Comparison of ENCODE assay signal across 32 cellular contexts in the genomic region with DNA sequence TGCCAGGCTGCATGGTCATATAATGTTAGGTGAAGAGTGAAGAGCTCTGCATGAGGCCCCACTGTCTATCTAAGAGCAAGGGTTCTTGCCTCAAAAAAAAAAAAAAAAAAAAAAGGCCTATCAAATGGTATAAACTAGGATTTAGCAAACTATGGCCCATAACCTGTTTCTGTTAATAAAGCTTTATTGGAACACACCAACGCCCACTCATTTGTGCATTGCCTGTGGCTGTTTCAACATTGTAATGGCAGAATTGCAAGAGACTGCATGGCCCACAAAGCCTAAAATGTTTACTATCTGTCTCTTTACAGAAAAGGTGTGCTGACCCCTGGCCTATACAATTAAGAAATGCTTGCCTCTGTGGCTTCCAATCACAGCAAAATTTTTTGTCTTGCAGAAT. TPM values are rescaled to one million over a fixed set of nuclear protein-coding genes. Genes with fewer than 3 reads are reported as not detected.
"Had no signal": no experiment of that assay in that cellular context is flagged by ENCODE, and none has a peak within 500 bp of the region (broad histone marks: within the 10 kb centered on the region; RNA-seq: fewer than 3 reads in every experiment).

No MANE protein-coding gene starts in this region.

- H3K79me2 ChIP-seq: parathyroid adenoma had no signal

- H3K36me3 Mint-ChIP-seq: natural killer cell treated with Interleukin-12 subunit alpha and Interleukin-12 subunit beta and Interleukin-15 and Interleukin-18, amount 100 ng/mL, for 72 hours; neural progenitor cell; stimulated activated effector memory CD8-positive, alpha-beta T cell treated with anti-CD3 and anti-CD28 coated beads, Interleukin-12 subunit alpha, Interleukin-12 subunit beta, amount 100 ng/mL, for 72 hours; type B pancreatic cell had no signal

- H3K4me3 Mint-ChIP-seq: naive thymus-derived CD8-positive, alpha-beta T cell; natural killer cell treated with Interleukin-12 subunit alpha and Interleukin-12 subunit beta and Interleukin-15 and Interleukin-18, amount 100 ng/mL, for 72 hours; neural progenitor cell; stimulated activated effector memory CD8-positive, alpha-beta T cell treated with anti-CD3 and anti-CD28 coated beads, Interleukin-12 subunit alpha, Interleukin-12 subunit beta, amount 100 ng/mL, for 72 hours; stimulated activated naive B cell treated with anti-CD40 and anti-IgM and Interleukin-4, amounts not matched to agents 10 μg/mL and 1 μg/mL and 100 μg/mL, for 72 hours; stimulated activated naive CD8-positive, alpha-beta T cell treated with anti-CD3 and anti-CD28 coated beads, Interleukin-15, Interleukin-2, amounts not matched to agents 100 ng/mL and 50 ng/mL, for 24 hours; type B pancreatic cell had no signal

- H3K4me1 ChIP-seq: parathyroid adenoma, psoas muscle, right lobe of liver, sigmoid colon, stomach, thyroid gland, transverse colon, upper lobe of right lung, uterus had no signal

- H3K4me2 ChIP-seq: neural progenitor cell had no signal

- H3K27ac ChIP-seq: neural progenitor cell, ovary, parathyroid adenoma, psoas muscle, right lobe of liver, sigmoid colon, stomach, thoracic aorta, thyroid gland, transverse colon, upper lobe of right lung, uterus had no signal

- FAIRE-seq: small intestine had no signal

- H3K27me3 Mint-ChIP-seq: progenitor cell of endocrine pancreas; stimulated activated naive B cell treated with anti-CD40 and anti-IgM and Interleukin-4, amounts not matched to agents 10 μg/mL and 1 μg/mL and 100 μg/mL, for 72 hours; stimulated activated naive CD8-positive, alpha-beta T cell treated with anti-CD3 and anti-CD28 coated beads, Interleukin-15, Interleukin-2, amounts not matched to agents 100 ng/mL and 50 ng/mL, for 24 hours; type B pancreatic cell had no signal

- ATAC-seq: naive thymus-derived CD8-positive, alpha-beta T cell; natural killer cell treated with Interleukin-12 subunit alpha and Interleukin-12 subunit beta and Interleukin-15 and Interleukin-18, amount 100 ng/mL, for 72 hours; psoas muscle; right cardiac atrium; right lobe of liver; stimulated activated effector memory CD8-positive, alpha-beta T cell treated with anti-CD3 and anti-CD28 coated beads, Interleukin-12 subunit alpha, Interleukin-12 subunit beta, amount 100 ng/mL, for 72 hours; stimulated activated naive B cell treated with anti-CD40 and anti-IgM and Interleukin-4, amounts not matched to agents 10 μg/mL and 1 μg/mL and 100 μg/mL, for 72 hours; upper lobe of right lung had no signal

- H3K9me3 ChIP-seq: ovary, psoas muscle, right lobe of liver, thoracic aorta, thyroid gland, transverse colon, upper lobe of right lung, uterus had no signal

- H3K36me3 ChIP-seq: neural progenitor cell, ovary, right lobe of liver, sigmoid colon, stomach, thoracic aorta, thyroid gland, transverse colon, upper lobe of right lung, uterus had no signal

- DNase-seq: naive thymus-derived CD8-positive, alpha-beta T cell; occipital lobe; ovary; posterior cingulate gyrus; psoas muscle; right cardiac atrium; right lobe of liver; sigmoid colon; small intestine; stimulated activated CD4-positive, alpha-beta T cell treated with anti-CD3 and anti-CD28 coated beads, Interleukin-15, amount 100 ng/mL, for 24 hours; stimulated activated CD4-positive, alpha-beta T cell treated with anti-CD3 and anti-CD28 coated beads, Interleukin-2, amount 100 ng/mL, for 24 hours; stimulated activated CD4-positive, alpha-beta T cell treated with anti-CD3 and anti-CD28 coated beads, Interleukin-2, amount 100 ng/mL, for 48 hours; stimulated activated CD4-positive, alpha-beta T cell treated with anti-CD3 and anti-CD28 coated beads, Interleukin-4, amount 100 ng/mL, for 24 hours; stimulated activated naive B cell treated with anti-CD40 and anti-IgM and Interleukin-4, amounts not matched to agents 10 μg/mL and 1 μg/mL and 100 μg/mL, for 72 hours; stimulated activated naive CD4-positive, alpha-beta T cell treated with Interleukin-2 at 50 U/mL for 16 hours; stomach; thyroid gland; transverse colon; upper lobe of right lung; uterus had no signal

- H3K27ac Mint-ChIP-seq: naive thymus-derived CD8-positive, alpha-beta T cell; natural killer cell treated with Interleukin-12 subunit alpha and Interleukin-12 subunit beta and Interleukin-15 and Interleukin-18, amount 100 ng/mL, for 72 hours; neural progenitor cell; progenitor cell of endocrine pancreas; stimulated activated effector memory CD8-positive, alpha-beta T cell treated with anti-CD3 and anti-CD28 coated beads, Interleukin-12 subunit alpha, Interleukin-12 subunit beta, amount 100 ng/mL, for 72 hours; stimulated activated naive B cell treated with anti-CD40 and anti-IgM and Interleukin-4, amounts not matched to agents 10 μg/mL and 1 μg/mL and 100 μg/mL, for 72 hours; stimulated activated naive CD8-positive, alpha-beta T cell treated with anti-CD3 and anti-CD28 coated beads, Interleukin-15, Interleukin-2, amounts not matched to agents 100 ng/mL and 50 ng/mL, for 24 hours; type B pancreatic cell had no signal

- H3K4me1 Mint-ChIP-seq: naive thymus-derived CD8-positive, alpha-beta T cell; stimulated activated effector memory CD8-positive, alpha-beta T cell treated with anti-CD3 and anti-CD28 coated beads, Interleukin-12 subunit alpha, Interleukin-12 subunit beta, amount 100 ng/mL, for 72 hours; stimulated activated naive B cell treated with anti-CD40 and anti-IgM and Interleukin-4, amounts not matched to agents 10 μg/mL and 1 μg/mL and 100 μg/mL, for 72 hours had no signal

- H3K4me3 ChIP-seq: neural progenitor cell, ovary, psoas muscle, right lobe of liver, sigmoid colon, stomach, thoracic aorta, thyroid gland, transverse colon, upper lobe of right lung, uterus had no signal

- H3K9ac ChIP-seq: neural progenitor cell, parathyroid adenoma had no signal

- H3K9me3 Mint-ChIP-seq: natural killer cell treated with Interleukin-12 subunit alpha and Interleukin-12 subunit beta and Interleukin-15 and Interleukin-18, amount 100 ng/mL, for 72 hours; stimulated activated effector memory CD8-positive, alpha-beta T cell treated with anti-CD3 and anti-CD28 coated beads, Interleukin-12 subunit alpha, Interleukin-12 subunit beta, amount 100 ng/mL, for 72 hours; stimulated activated naive CD8-positive, alpha-beta T cell treated with anti-CD3 and anti-CD28 coated beads, Interleukin-15, Interleukin-2, amounts not matched to agents 100 ng/mL and 50 ng/mL, for 24 hours; type B pancreatic cell had no signal

- H2AFZ ChIP-seq: neural progenitor cell, parathyroid adenoma had no signal

- H3K27me3 ChIP-seq: neural progenitor cell, ovary, right lobe of liver, sigmoid colon, stomach, thyroid gland, transverse colon, upper lobe of right lung, uterus had no signal

RNA-seq across cellular contexts. Expression of gene PLEKHG7, which starts 12.8 kb away (rescaled TPM):
- total RNA-seq: naive thymus-derived CD8-positive, alpha-beta T cell; natural killer cell treated with Interleukin-12 subunit alpha and Interleukin-12 subunit beta and Interleukin-15 and Interleukin-18, amount 100 ng/mL, for 72 hours; occipital lobe; osteoblast; psoas muscle; right cardiac atrium; subcutaneous adipose tissue; temporal lobe; thoracic aorta; thyroid gland; upper lobe of right lung had no signal
- polyA plus RNA-seq: naive thymus-derived CD8-positive, alpha-beta T cell; neural cell; ovary; psoas muscle; right cardiac atrium had no signal
